Comparison of ENCODE assay signal across 11 cellular contexts in genomic region chr17:8887834-8888703, GRCh38. TPM values are rescaled to one million over a fixed set of nuclear protein-coding genes. Genes with fewer than 3 reads are reported as not detected.
A peak's percentile ranks its signal among the peaks of the same experiment; 100 is the strongest.
DNase-seq lines count a peak whose midpoint lies in the region; ATAC-seq, FAIRE-seq and TF ChIP-seq lines count a peak whose summit lies in the region.
"Had no signal": no experiment of that assay in that cellular context is flagged by ENCODE, and none has a peak within 500 bp of the region (broad histone marks: within the 10 kb centered on the region; RNA-seq: fewer than 3 reads in every experiment).

No MANE protein-coding gene starts in this region.

- H3K9me3 ChIP-seq in astrocyte (ENCODE audit: insufficient read depth, low read depth, low read length), result no peaks in the 10 kb centered on the region
- no peaks in the 10 kb centered on the region for H3K9me3 ChIP-seq in hepatocyte (ENCODE audit: low read depth)
- H3K9me3 ChIP-seq in gastroesophageal sphincter, result no peaks in the 10 kb centered on the region

- DNase-seq in DMS53 (lab: John Stamatoyannopoulos, UW) (peak; percentile 65), DMS53 treated with DMSO at 0.1 percent for 48 hours (lab: John Stamatoyannopoulos, UW; ENCODE audit: unreplicated experiment) (no peak), astrocyte (ENCODE audit: low read depth) (peak; percentile 17), hepatocyte (ENCODE audit: low spot score) (peak; percentile 73), stromal cell of bone marrow (ENCODE audit: low read depth) (peak; percentile 3), Ammon's horn (ENCODE audit: low spot score) (no peak)
- DNase-seq: 8988T, activated gamma-delta T cell had no signal

- H3K27me3 Mint-ChIP-seq in astrocyte (ENCODE audit: low read depth, unreplicated experiment), result peaks cover 9% of the 10 kb centered on the region

- H3K4me1 Mint-ChIP-seq in astrocyte (ENCODE audit: low read depth, unreplicated experiment), result no peaks in the 10 kb centered on the region

- H3K27me3 ChIP-seq in astrocyte (ENCODE audit: insufficient read depth, low read length) (no peaks in the 10 kb centered on the region), hepatocyte (peaks cover 5% of the 10 kb centered on the region), gastroesophageal sphincter (peaks cover 9% of the 10 kb centered on the region)

- H3K27ac ChIP-seq in astrocyte (ENCODE audit: low read depth, low read length), result no peak overlapping the region
- H3K27ac ChIP-seq in hepatocyte, result no peak overlapping the region
- H3K27ac ChIP-seq in gastroesophageal sphincter, result no peak overlapping the region

- TF ChIP-seq CTCF in astrocyte (IDR thresholded peaks at IDR 0.05; ENCODE audit: insufficient read depth, low read depth, low read length), result no peak
- TF ChIP-seq CTCF in hepatocyte (IDR thresholded peaks at IDR 0.05; ENCODE audit: poor library complexity), result peak; percentile 47
- peak in 1 of 4 experiments; percentile 27 for TF ChIP-seq CTCF in gastroesophageal sphincter (IDR thresholded peaks at IDR 0.05)

- H3K36me3 Mint-ChIP-seq in astrocyte (ENCODE audit: low read depth, unreplicated experiment), result no peaks in the 10 kb centered on the region

- TF ChIP-seq POLR2A in gastroesophageal sphincter (IDR thresholded peaks at IDR 0.05), result no peak

- H3K4me3 Mint-ChIP-seq in astrocyte (ENCODE audit: unreplicated experiment), result no peak overlapping the region

- H3K4me1 ChIP-seq in astrocyte (ENCODE audit: insufficient read depth, low read length) (no peaks in the 10 kb centered on the region), hepatocyte (ENCODE audit: insufficient read depth) (no peaks in the 10 kb centered on the region), gastroesophageal sphincter (no peaks in the 10 kb centered on the region)

- no peak overlapping the region for H3K4me2 ChIP-seq in astrocyte (ENCODE audit: low read length)
- no peak overlapping the region for H3K4me2 ChIP-seq in hepatocyte

- H3K4me3 ChIP-seq in astrocyte (ENCODE audit: insufficient read depth, low read depth, low read length) (no peak overlapping the region), hepatocyte (no peak overlapping the region), gastroesophageal sphincter (no peak overlapping the region)

- peaks cover 2% of the 10 kb centered on the region for H3K9me3 Mint-ChIP-seq in astrocyte (ENCODE audit: unreplicated experiment)

- H4K20me1 ChIP-seq in astrocyte (ENCODE audit: insufficient read depth, low read length) (no peaks in the 10 kb centered on the region), hepatocyte (ENCODE audit: insufficient read depth, poor library complexity, severe bottlenecking) (no peaks in the 10 kb centered on the region)

- WGBS in hepatocyte (ENCODE audit: low lambda C conversion rate, missing lambda C conversion rate), result 64% methylated on average over 36 of the region's 39 CpGs
- WGBS in gastroesophageal sphincter (ENCODE audit: low coverage in 1 of 2), 2 donors, result 92 to 95% methylated on average over 8 to 16 of the region's 39 CpGs

- no peaks in the 10 kb centered on the region for H3K9me2 ChIP-seq in hepatocyte (replicated peaks; ENCODE audit: insufficient read depth)

- H3K79me2 ChIP-seq in astrocyte (ENCODE audit: insufficient read depth, low read length), result no peaks in the 10 kb centered on the region
- no peaks in the 10 kb centered on the region for H3K79me2 ChIP-seq in hepatocyte

- ATAC-seq in HG03025 (IDR thresholded peaks at IDR 0.05; ENCODE audit: low FRiP score, unreplicated experiment), result no peak
- ATAC-seq in gastroesophageal sphincter, result no peak

- FAIRE-seq in astrocyte (lab: Jason Lieb, UNC), result no peak
- FAIRE-seq: frontal cortex had no signal

- no peak overlapping the region for H3K27ac Mint-ChIP-seq in astrocyte (ENCODE audit: unreplicated experiment)

- TF ChIP-seq EP300 in gastroesophageal sphincter (IDR thresholded peaks at IDR 0.05), result no peak

- H2AFZ ChIP-seq in astrocyte (ENCODE audit: low read depth, low read length) (no peak overlapping the region), hepatocyte (no peak overlapping the region)

- H3K9ac ChIP-seq in astrocyte (ENCODE audit: low read length), result no peak overlapping the region

- no peaks in the 10 kb centered on the region for H3K36me3 ChIP-seq in astrocyte (ENCODE audit: insufficient read depth, low read length)
- H3K36me3 ChIP-seq in hepatocyte (replicated peaks; ENCODE audit: insufficient read depth, low read depth), result no peaks in the 10 kb centered on the region
- no peaks in the 10 kb centered on the region for H3K36me3 ChIP-seq in gastroesophageal sphincter

RNA-seq across cellular contexts. Expression of gene PIK3R6, which starts 20.6 kb away (rescaled TPM):
- total RNA-seq in astrocyte, result not detected in 2 replicates
- total RNA-seq in hepatocyte, result 0.10 TPM in 1 of 2 replicates, not detected in the other
- 0.07 TPM in 1 of 2 replicates, not detected in the other for polyA plus RNA-seq in hepatocyte
- total RNA-seq in gastroesophageal sphincter, result 1 to 10 TPM; 1.5 to 2.2 (median 2.0) TPM

Comparison
In these comparisons a context has a peak if more than half of its experiments do, and no peak if none do; other contexts are left out.
1. DNase-seq: peak in DMS53 (single experiment), astrocyte (single experiment), hepatocyte (single experiment) and stromal cell of bone marrow (single experiment); none in DMS53 treated with DMSO at 0.1 percent for 48 hours (single experiment) and Ammon's horn (single experiment).